Comparison of ENCODE assay signal across 8 cellular contexts in the genomic region with DNA sequence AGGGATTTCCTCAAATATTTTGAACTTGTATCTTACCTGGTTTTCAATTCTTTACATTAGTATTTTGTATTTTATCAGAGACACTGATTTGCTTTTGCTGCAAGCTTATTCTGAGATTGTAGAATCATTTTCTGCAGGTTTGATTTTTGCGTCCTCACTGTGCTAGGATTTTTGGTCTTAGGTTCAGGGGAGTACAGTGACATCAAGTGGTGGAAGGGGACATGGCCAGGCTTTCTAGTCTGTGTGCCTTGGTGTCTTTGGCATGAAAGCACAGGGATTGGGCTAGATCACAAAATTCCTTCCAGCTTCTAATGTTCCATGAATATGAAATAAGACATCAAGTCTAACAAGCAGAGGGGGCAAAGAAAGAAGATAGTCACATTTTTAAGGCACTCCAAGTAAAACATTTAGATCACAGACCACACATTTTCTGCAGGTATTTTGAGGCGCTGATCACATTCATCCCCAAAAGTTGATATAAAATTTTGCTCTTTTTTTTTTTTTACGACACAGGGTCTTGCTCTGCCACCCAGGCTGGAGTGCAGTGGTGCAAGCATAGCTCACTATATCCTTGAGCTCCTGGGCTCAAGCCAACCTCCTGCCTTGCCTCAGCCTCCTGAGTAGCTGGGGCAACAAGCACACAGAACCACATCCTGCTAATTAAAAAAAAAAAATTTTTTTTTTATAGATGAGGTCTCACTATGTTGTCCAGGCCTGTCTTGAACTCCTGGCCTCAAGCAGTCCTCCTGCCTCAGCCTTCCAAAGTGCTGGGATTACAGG.
A peak's percentile ranks its signal among the peaks of the same experiment; 100 is the strongest.
DNase-seq lines count a peak whose midpoint lies in the region; ATAC-seq and TF ChIP-seq lines count a peak whose summit lies in the region.

No MANE protein-coding gene starts in this region.

- no peak overlapping the region for H3K4me3 ChIP-seq in AG10803 (ENCODE audit: low read length)
- H3K4me3 ChIP-seq in GM23248 = no peak overlapping the region
- no peak overlapping the region for H3K4me3 ChIP-seq in astrocyte of the spinal cord (ENCODE audit: low read depth, low read length)
- H3K4me3 ChIP-seq in iPS DF 6.9 (ENCODE audit: low read length) = no peak overlapping the region
- H3K4me3 ChIP-seq in thoracic aorta = no peak overlapping the region

- H3K9me3 ChIP-seq in GM23248 (ENCODE audit: low read depth) (no peaks in the 10 kb centered on the region), iPS DF 6.9 (ENCODE audit: control insufficient read depth, insufficient read depth, low read length) (no peaks in the 10 kb centered on the region), thoracic aorta (no peaks in the 10 kb centered on the region)

- H3K27me3 Mint-ChIP-seq in activated T-helper 1 cell treated with anti-CD3 and anti-CD28 coated beads, Interleukin-12 subunit alpha, Interleukin-12 subunit beta, Interleukin-2, Interleukin-4 antibody, amounts not matched to agents 30 ng/mL and 10 ng/mL and 1 ng/mL, durations not matched to agents 14 hours and 24 hours and 36 hours (ENCODE audit: insufficient read depth) = peaks cover 1% of the 10 kb centered on the region
- no peaks in the 10 kb centered on the region for H3K27me3 Mint-ChIP-seq in natural killer cell (ENCODE audit: low read depth in 2 of 2)

- no peaks in the 10 kb centered on the region for H3F3A ChIP-seq in GM23248 (ENCODE audit: insufficient read depth)

- no peaks in the 10 kb centered on the region for H3K4me1 ChIP-seq in GM23248 (ENCODE audit: insufficient read depth)
- no peaks in the 10 kb centered on the region for H3K4me1 ChIP-seq in iPS DF 6.9 (ENCODE audit: control insufficient read depth, insufficient read depth, low read length)
- H3K4me1 ChIP-seq in thoracic aorta (ENCODE audit: control insufficient read depth in 1 of 2, low read depth in 2 of 2) = no peaks in the 10 kb centered on the region

- H3K36me3 ChIP-seq in GM23248 (ENCODE audit: low read depth) (no peaks in the 10 kb centered on the region), iPS DF 6.9 (ENCODE audit: control insufficient read depth, insufficient read depth, low read length) (no peaks in the 10 kb centered on the region), thoracic aorta (no peaks in the 10 kb centered on the region)

- H3K4me1 Mint-ChIP-seq in activated T-helper 1 cell treated with anti-CD3 and anti-CD28 coated beads, Interleukin-12 subunit alpha, Interleukin-12 subunit beta, Interleukin-2, Interleukin-4 antibody, amounts not matched to agents 30 ng/mL and 10 ng/mL and 1 ng/mL, durations not matched to agents 14 hours and 24 hours and 36 hours (ENCODE audit: low read depth) = no peaks in the 10 kb centered on the region
- H3K4me1 Mint-ChIP-seq in natural killer cell = peaks cover 0 to 5% of the 10 kb centered on the region in 2 donors

- no peaks in the 10 kb centered on the region for H4K20me1 ChIP-seq in GM23248 (ENCODE audit: insufficient read depth)

- no peak overlapping the region for H3K27ac ChIP-seq in GM23248
- no peak overlapping the region for H3K27ac ChIP-seq in iPS DF 6.9 (ENCODE audit: low read length)
- no peak overlapping the region for H3K27ac ChIP-seq in thoracic aorta

- no peak overlapping the region for H2AFZ ChIP-seq in GM23248

- no peak overlapping the region for H3K4me3 Mint-ChIP-seq in activated T-helper 1 cell treated with anti-CD3 and anti-CD28 coated beads, Interleukin-12 subunit alpha, Interleukin-12 subunit beta, Interleukin-2, Interleukin-4 antibody, amounts not matched to agents 30 ng/mL and 10 ng/mL and 1 ng/mL, durations not matched to agents 14 hours and 24 hours and 36 hours
- H3K4me3 Mint-ChIP-seq in natural killer cell = no peak overlapping the region

- intact Hi-C loops in activated T-helper 1 cell treated with anti-CD3 and anti-CD28 coated beads, Interleukin-12 subunit alpha, Interleukin-12 subunit beta, Interleukin-2, Interleukin-4 antibody, amounts not matched to agents 30 ng/mL and 10 ng/mL and 1 ng/mL, durations not matched to agents 14 hours and 24 hours and 36 hours (cut with micrococcal nuclease) = no loop called here
- intact Hi-C loops in natural killer cell (cut with micrococcal nuclease) = no loop called here

- H3K27me3 ChIP-seq in GM23248 (replicated peaks; ENCODE audit: insufficient read depth) (peaks cover 37% of the 10 kb centered on the region), iPS DF 6.9 (ENCODE audit: control insufficient read depth, insufficient read depth, low read length) (no peaks in the 10 kb centered on the region; the same call in 1 of the 2 replicates), thoracic aorta (replicated peaks; ENCODE audit: insufficient read depth) (no peaks in the 10 kb centered on the region)

- peak; percentile 54 for DNase-seq in AG10803 (ENCODE audit: low read depth)
- peak; percentile 62 for DNase-seq in GM23248
- DNase-seq in NCI-H2171 (lab: John Stamatoyannopoulos, UW) = peak; percentile 3
- DNase-seq in astrocyte of the spinal cord (ENCODE audit: low read depth, low spot score) = peak; percentile 69
- peak; percentile 25 for DNase-seq in iPS DF 6.9 (ENCODE audit: low read depth, low spot score)
- no peak for DNase-seq in thoracic aorta (ENCODE audit: low spot score)
- no peak for DNase-seq in activated T-helper 1 cell treated with anti-CD3 and anti-CD28 coated beads, Interleukin-12 subunit alpha, Interleukin-12 subunit beta, Interleukin-2, Interleukin-4 antibody, amounts not matched to agents 30 ng/mL and 10 ng/mL and 1 ng/mL, durations not matched to agents 14 hours and 24 hours and 36 hours (ENCODE audit: low spot score)
- no peak for DNase-seq in natural killer cell

- 38 to 44% methylated on average over 3 of the region's 3 CpGs for WGBS in GM23248 (ENCODE audit: low coverage in 1 of 2, low lambda C conversion rate in 2 of 2, missing lambda C conversion rate in 2 of 2), 2 experiments
- WGBS in iPS DF 6.9 (ENCODE audit: insufficient coverage, insufficient read length) = no CpG with 5 or more reads among the region's 3 CpGs

- no peaks in the 10 kb centered on the region for H3K9me3 Mint-ChIP-seq in activated T-helper 1 cell treated with anti-CD3 and anti-CD28 coated beads, Interleukin-12 subunit alpha, Interleukin-12 subunit beta, Interleukin-2, Interleukin-4 antibody, amounts not matched to agents 30 ng/mL and 10 ng/mL and 1 ng/mL, durations not matched to agents 14 hours and 24 hours and 36 hours
- peaks cover 3 to 4% of the 10 kb centered on the region in 2 donors for H3K9me3 Mint-ChIP-seq in natural killer cell

- no peaks in the 10 kb centered on the region for H3K36me3 Mint-ChIP-seq in activated T-helper 1 cell treated with anti-CD3 and anti-CD28 coated beads, Interleukin-12 subunit alpha, Interleukin-12 subunit beta, Interleukin-2, Interleukin-4 antibody, amounts not matched to agents 30 ng/mL and 10 ng/mL and 1 ng/mL, durations not matched to agents 14 hours and 24 hours and 36 hours (ENCODE audit: low read depth)
- H3K36me3 Mint-ChIP-seq in natural killer cell = no peaks in the 10 kb centered on the region

- no peak overlapping the region for H3K9ac ChIP-seq in GM23248

- H3K4me2 ChIP-seq in GM23248 (ENCODE audit: unreplicated experiment) = no peak overlapping the region

- no peaks in the 10 kb centered on the region for H3K79me2 ChIP-seq in GM23248 (ENCODE audit: insufficient read depth)

- ATAC-seq in thoracic aorta (ENCODE audit: insufficient number of reproducible peaks, low FRiP score, low read depth) = peak; percentile 70
- ATAC-seq in natural killer cell = no peak

- peak; percentile 83 for TF ChIP-seq CTCF in AG10803 (conservative IDR thresholded peaks at IDR 0.05; ENCODE audit: low read length)
- TF ChIP-seq CTCF in astrocyte of the spinal cord (IDR thresholded peaks at IDR 0.05; ENCODE audit: low read depth, low read length) = peak; percentile 89
- peak; percentile 53 for TF ChIP-seq CTCF in thoracic aorta (IDR thresholded peaks at IDR 0.05)
- TF ChIP-seq CTCF in natural killer cell (IDR thresholded peaks at IDR 0.05) = no peak

- in situ Hi-C loops in GM23248 (cut with MboI) (no loop called here), astrocyte of the spinal cord (cut with HindIII; ENCODE audit: low sequenced_read_pairs) (no loop called here)

- H3K27ac Mint-ChIP-seq in activated T-helper 1 cell treated with anti-CD3 and anti-CD28 coated beads, Interleukin-12 subunit alpha, Interleukin-12 subunit beta, Interleukin-2, Interleukin-4 antibody, amounts not matched to agents 30 ng/mL and 10 ng/mL and 1 ng/mL, durations not matched to agents 14 hours and 24 hours and 36 hours = no peak overlapping the region
- H3K27ac Mint-ChIP-seq in natural killer cell = no peak overlapping the region

- H3K9me2 ChIP-seq in GM23248 (ENCODE audit: insufficient read depth) = no peaks in the 10 kb centered on the region

Comparison
In these comparisons a context has a peak if more than half of its experiments do, and no peak if none do; other contexts are left out.
1. DNase-seq: peak in AG10803 (single experiment), GM23248 (single experiment), NCI-H2171 (single experiment), astrocyte of the spinal cord (single experiment) and iPS DF 6.9 (single experiment); none in thoracic aorta (single experiment), activated T-helper 1 cell treated with anti-CD3 and anti-CD28 coated beads, Interleukin-12 subunit alpha, Interleukin-12 subunit beta, Interleukin-2, Interleukin-4 antibody, amounts not matched to agents 30 ng/mL and 10 ng/mL and 1 ng/mL, durations not matched to agents 14 hours and 24 hours and 36 hours (single experiment) and natural killer cell (single experiment).